Comparison of ENCODE assay signal across 8 cellular contexts in the genomic region with DNA sequence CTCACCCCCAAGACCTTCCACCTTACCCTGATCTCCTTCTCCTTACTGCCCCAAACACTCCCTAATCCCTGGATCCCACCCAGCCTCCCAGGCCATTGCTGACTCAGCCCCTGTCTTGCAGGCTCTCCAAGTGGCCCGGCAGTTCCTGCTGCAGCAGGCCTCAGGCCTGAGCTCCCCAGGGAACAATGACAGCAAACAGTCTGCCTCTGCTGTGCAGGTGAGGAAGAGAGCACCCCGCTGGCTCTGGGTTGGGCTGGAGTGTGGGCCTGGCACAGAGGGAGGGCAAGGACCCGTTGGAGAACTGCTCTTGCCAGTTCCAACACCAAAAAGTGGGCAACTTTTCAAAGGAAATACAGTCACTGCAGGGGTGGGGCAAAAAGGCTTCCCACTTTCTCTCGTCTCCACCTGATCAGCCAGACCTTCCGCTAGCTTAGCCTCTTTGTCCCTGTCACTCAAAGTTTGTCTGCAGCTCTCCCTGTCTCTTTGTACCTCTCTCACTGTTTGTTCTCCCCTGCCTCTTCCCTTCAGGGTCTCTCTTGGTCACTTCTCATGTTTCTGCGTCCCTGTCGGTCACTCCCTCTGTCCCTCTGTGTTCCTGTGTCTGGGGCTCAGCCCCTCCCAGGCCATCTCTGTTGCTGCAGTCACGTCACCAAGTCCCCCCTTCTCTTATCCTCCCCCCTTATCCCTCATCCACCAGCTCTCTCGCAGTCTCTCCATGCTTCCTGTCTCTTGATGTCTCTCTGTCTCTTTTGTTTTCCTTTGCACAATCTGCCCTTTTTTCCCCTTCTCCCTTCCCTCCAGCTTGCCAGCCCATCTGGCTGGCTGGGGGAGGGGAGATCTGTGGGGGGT. TPM values are rescaled to one million over a fixed set of nuclear protein-coding genes. Genes with fewer than 3 reads are reported as not detected.
DNase-seq lines count a peak whose midpoint lies in the region; ATAC-seq and TF ChIP-seq lines count a peak whose summit lies in the region.

No MANE protein-coding gene starts in this region.

- H3K4me3 Mint-ChIP-seq in central memory CD8-positive, alpha-beta T cell: no peak overlapping the region
- H3K4me3 Mint-ChIP-seq in mesothelial cell of epicardium: peak overlapping the region; percentile 7
- H3K4me3 Mint-ChIP-seq in activated CD8-positive, alpha-beta T cell treated with anti-CD3 and anti-CD28 coated beads, Interleukin-2, amount 10 ng/mL, durations not matched to agents 7 days and 5 days: no peak overlapping the region

- H3K36me3 Mint-ChIP-seq in central memory CD8-positive, alpha-beta T cell (ENCODE audit: insufficient read depth): peaks cover 5% of the 10 kb centered on the region
- H3K36me3 Mint-ChIP-seq in mesothelial cell of epicardium: peaks cover 14% of the 10 kb centered on the region
- no peaks in the 10 kb centered on the region for H3K36me3 Mint-ChIP-seq in activated CD8-positive, alpha-beta T cell treated with anti-CD3 and anti-CD28 coated beads, Interleukin-2, amount 10 ng/mL, durations not matched to agents 7 days and 5 days (ENCODE audit: low read depth)

- no peaks in the 10 kb centered on the region for H3K9me3 ChIP-seq in ES-I3 (ENCODE audit: control insufficient read depth, insufficient read depth, low read length)

- peaks cover 20% of the 10 kb centered on the region for H3K4me1 Mint-ChIP-seq in central memory CD8-positive, alpha-beta T cell
- peaks cover 44% of the 10 kb centered on the region for H3K4me1 Mint-ChIP-seq in mesothelial cell of epicardium
- H3K4me1 Mint-ChIP-seq in activated CD8-positive, alpha-beta T cell treated with anti-CD3 and anti-CD28 coated beads, Interleukin-2, amount 10 ng/mL, durations not matched to agents 7 days and 5 days (ENCODE audit: low read depth): no peaks in the 10 kb centered on the region

- CTCF ChIA-PET in activated CD8-positive, alpha-beta T cell treated with anti-CD3 and anti-CD28 coated beads, Interleukin-2, amount 10 ng/mL, durations not matched to agents 7 days and 5 days (lab: Charles Lee): interaction anchor here (1.2 kb wide), 1 partner anchor 154 kb away, joined by 3 read pairs; no protein-coding TSS in a partner anchor

- H3K9me3 Mint-ChIP-seq in central memory CD8-positive, alpha-beta T cell: no peaks in the 10 kb centered on the region
- no peaks in the 10 kb centered on the region for H3K9me3 Mint-ChIP-seq in mesothelial cell of epicardium
- no peaks in the 10 kb centered on the region for H3K9me3 Mint-ChIP-seq in activated CD8-positive, alpha-beta T cell treated with anti-CD3 and anti-CD28 coated beads, Interleukin-2, amount 10 ng/mL, durations not matched to agents 7 days and 5 days (ENCODE audit: insufficient read depth)

- H3K27ac Mint-ChIP-seq in central memory CD8-positive, alpha-beta T cell (ENCODE audit: low read depth): peak overlapping the region; percentile 10
- H3K27ac Mint-ChIP-seq in mesothelial cell of epicardium: peak overlapping the region; percentile 89
- no peak overlapping the region for H3K27ac Mint-ChIP-seq in activated CD8-positive, alpha-beta T cell treated with anti-CD3 and anti-CD28 coated beads, Interleukin-2, amount 10 ng/mL, durations not matched to agents 7 days and 5 days

- TF ChIP-seq CTCF in mesothelial cell of epicardium (IDR thresholded peaks at IDR 0.05; ENCODE audit: unreplicated experiment): no peak

- POLR2A ChIA-PET in activated CD8-positive, alpha-beta T cell treated with anti-CD3 and anti-CD28 coated beads, Interleukin-2, amount 10 ng/mL, durations not matched to agents 7 days and 5 days (lab: Charles Lee): no interaction called here

- H3K4me1 ChIP-seq in ES-I3 (ENCODE audit: insufficient read depth, low read length): peaks cover 29% of the 10 kb centered on the region

- H3K36me3 ChIP-seq in ES-I3 (ENCODE audit: insufficient read depth, low read length): no peaks in the 10 kb centered on the region

- DNase-seq in NCI-H2196 (lab: John Stamatoyannopoulos, UW; ENCODE audit: unreplicated experiment): peak; percentile 72
- no peak for DNase-seq in central memory CD8-positive, alpha-beta T cell (ENCODE audit: low spot score in 2 of 2)
- DNase-seq in mesothelial cell of epicardium (ENCODE audit: low spot score in 2 of 2, unreplicated experiment in 2 of 2): no peak
- DNase-seq in activated CD8-positive, alpha-beta T cell treated with anti-CD3 and anti-CD28 coated beads, Interleukin-2, amount 10 ng/mL, durations not matched to agents 7 days and 5 days: no peak
- no peak for DNase-seq in dedifferentiated amniotic fluid mesenchymal stem cell (ENCODE audit: extremely low spot score)

- no peaks in the 10 kb centered on the region for H3K27me3 Mint-ChIP-seq in central memory CD8-positive, alpha-beta T cell
- no peaks in the 10 kb centered on the region for H3K27me3 Mint-ChIP-seq in mesothelial cell of epicardium (ENCODE audit: low read depth)
- H3K27me3 Mint-ChIP-seq in activated CD8-positive, alpha-beta T cell treated with anti-CD3 and anti-CD28 coated beads, Interleukin-2, amount 10 ng/mL, durations not matched to agents 7 days and 5 days (ENCODE audit: low read depth): peaks cover 4% of the 10 kb centered on the region

- peak overlapping the region; percentile 3; the same call in 1 of the 2 replicates for H3K9ac ChIP-seq in ES-I3 (ENCODE audit: low read depth, low read length)

- no peak for ATAC-seq in central memory CD8-positive, alpha-beta T cell (replicated peaks; ENCODE audit: extremely low read depth, poor library complexity, severe bottlenecking)
- no peak for ATAC-seq in activated CD8-positive, alpha-beta T cell treated with anti-CD3 and anti-CD28 coated beads, Interleukin-2, amount 10 ng/mL, durations not matched to agents 7 days and 5 days
- no peak for ATAC-seq in GM21526 (IDR thresholded peaks at IDR 0.05; ENCODE audit: low FRiP score, unreplicated experiment)
- ATAC-seq in HG02610 (IDR thresholded peaks at IDR 0.05; ENCODE audit: unreplicated experiment): no peak

RNA-seq across cellular contexts. Expression of a gene that starts 31.9 kb away (rescaled TPM):
- total RNA-seq in mesothelial cell of epicardium: 85.1 to 91.0 TPM (median 87.9 TPM) in 3 replicates
- 1 to 10 TPM; 6.7 to 7.1 TPM for total RNA-seq in activated CD8-positive, alpha-beta T cell treated with anti-CD3 and anti-CD28 coated beads, Interleukin-2, amount 10 ng/mL, durations not matched to agents 7 days and 5 days

Comparison
In these comparisons a context has a peak if more than half of its experiments do, and no peak if none do; other contexts are left out.
1. RNA of a gene that starts 31.9 kb away (total RNA-seq): 85.1 to 91.0 TPM in mesothelial cell of epicardium; 6.7 to 7.1 TPM in activated CD8-positive, alpha-beta T cell treated with anti-CD3 and anti-CD28 coated beads, Interleukin-2, amount 10 ng/mL, durations not matched to agents 7 days and 5 days; every median in the first group is over 10 times any median in the second.